35 cellular contexts compared by ENCODE assay signal in the genomic region with DNA sequence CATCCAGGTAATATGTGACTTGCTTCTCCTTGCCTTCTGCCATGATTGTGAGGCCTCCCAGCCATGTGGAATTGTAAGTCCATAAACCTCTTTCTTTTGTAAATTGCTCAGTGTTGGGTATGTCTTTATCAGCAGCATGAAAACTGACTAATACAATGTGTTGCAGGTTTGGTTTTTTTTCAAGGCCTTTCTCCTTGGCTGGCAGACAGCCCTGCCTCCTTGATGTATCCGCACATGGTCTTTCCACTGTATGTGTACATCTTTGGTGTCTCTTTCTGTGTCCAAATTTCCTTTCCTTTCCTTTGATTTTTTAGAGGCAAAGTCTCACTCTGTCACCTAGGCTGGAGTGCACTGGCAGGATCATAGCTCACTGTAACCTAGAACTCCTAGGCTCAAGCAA.
"Had no signal": no experiment of that assay in that cellular context is flagged by ENCODE, and none has a peak within 500 bp of the region (broad histone marks: within the 10 kb centered on the region; RNA-seq: fewer than 3 reads in every experiment).

No MANE protein-coding gene starts in this region.

- H3K27ac ChIP-seq: KMS-11 had no signal

- H3K4me3 ChIP-seq: MG63 had no signal

- H3K9me3 ChIP-seq: MG63 had no signal

- H3K36me3 ChIP-seq: MG63 had no signal

- DNase-seq: Karpas-422, Kasumi-1, KBM-7, KG1, MG63, MM.1S, MV-4-11, NCI-H1048, NCI-H1092, NCI-H1092 treated with DMSO at 0.1 percent for 48 hours, NCI-H1105, NCI-H1105 treated with DMSO at 0.1 percent for 48 hours, NCI-H1417, NCI-H1417 treated with DMSO at 0.1 percent for 48 hours, NCI-H1436, NCI-H1436 treated with DMSO at 0.1 percent for 48 hours, NCI-H146, NCI-H1694, NCI-H1694 treated with DMSO at 0.1 percent for 48 hours, NCI-H187, NCI-H187 treated with DMSO at 0.1 percent for 48 hours, NCI-H1930, NCI-H2029, NCI-H2029 treated with DMSO at 0.1 percent for 48 hours, NCI-H2081, NCI-H2081 treated with DMSO at 0.1 percent for 48 hours, NCI-H2107, NCI-H2171, NCI-H2171 treated with DMSO at 0.1 percent for 48 hours, NCI-H2227 treated with DMSO at 0.1 percent for 48 hours, NCI-H226, NCI-H345, NCI-H446, NCI-H446 treated with DMSO at 0.1 percent for 48 hours had no signal

- H3K27me3 ChIP-seq: MG63 had no signal
